22 cellular contexts compared by ENCODE assay signal in genomic region chr2:135641156-135642068, GRCh38.
"Had no signal": no experiment of that assay in that cellular context is flagged by ENCODE, and none has a peak within 500 bp of the region (broad histone marks: within the 10 kb centered on the region; RNA-seq: fewer than 3 reads in every experiment).

No MANE protein-coding gene starts in this region.

- H3K27ac ChIP-seq: epithelial cell of prostate, esophagus muscularis mucosa, gastrocnemius medialis, heart right ventricle, neutrophil, psoas muscle, sigmoid colon, skin epidermis, suprapubic skin, thyroid gland, uterus had no signal

- H3K27me3 Mint-ChIP-seq: dendritic cell treated with granulocyte-macrophage colony-stimulating factor and Interleukin-4, amounts not matched to agents 40 ng/mL and 50 ng/mL, for 4 days; effector memory CD8-positive, alpha-beta T cell; naive thymus-derived CD4-positive, alpha-beta T cell; type B pancreatic cell had no signal

- H3K36me3 ChIP-seq: uterus had no signal

- H3K4me1 ChIP-seq: esophagus muscularis mucosa, heart right ventricle, sigmoid colon, suprapubic skin, thyroid gland, uterus had no signal

- DNase-seq: effector memory CD8-positive, alpha-beta T cell; gastrocnemius medialis; heart right ventricle; hypothalamus; mammary epithelial cell; naive thymus-derived CD4-positive, alpha-beta T cell; psoas muscle; retina; sigmoid colon; stimulated activated CD4-positive, alpha-beta T cell treated with anti-CD3 and anti-CD28 coated beads, Interleukin-12 subunit alpha, Interleukin-12 subunit beta, amount 100 ng/mL, for 4 hours; stimulated activated naive CD8-positive, alpha-beta T cell treated with anti-CD3 and anti-CD28 coated beads, Interleukin-15, Interleukin-2, amounts not matched to agents 100 U/mL and 50 U/mL, for 24 hours; thyroid gland; uterus had no signal

- H3K27me3 ChIP-seq: esophagus muscularis mucosa, gastrocnemius medialis, heart right ventricle, neutrophil, sigmoid colon, suprapubic skin, thyroid gland, uterus had no signal

- H3K4me3 ChIP-seq: esophagus muscularis mucosa, gastrocnemius medialis, heart right ventricle, psoas muscle, sigmoid colon, skin epidermis, suprapubic skin, thyroid gland, uterus had no signal

- H3K9me3 ChIP-seq: esophagus muscularis mucosa, gastrocnemius medialis, heart right ventricle, neutrophil, psoas muscle, sigmoid colon, suprapubic skin, thyroid gland, uterus had no signal

- ATAC-seq: effector memory CD8-positive, alpha-beta T cell; gastrocnemius medialis; heart right ventricle; naive thymus-derived CD4-positive, alpha-beta T cell; psoas muscle; stimulated activated naive CD8-positive, alpha-beta T cell treated with anti-CD3 and anti-CD28 coated beads, Interleukin-15, Interleukin-2, amounts not matched to agents 100 U/mL and 50 U/mL, for 24 hours had no signal

- H3K27ac Mint-ChIP-seq: dendritic cell treated with granulocyte-macrophage colony-stimulating factor and Interleukin-4, amounts not matched to agents 40 ng/mL and 50 ng/mL, for 4 days; effector memory CD8-positive, alpha-beta T cell; naive thymus-derived CD4-positive, alpha-beta T cell; type B pancreatic cell had no signal

- FAIRE-seq: colon, islet of Langerhans had no signal

- H3K4me3 Mint-ChIP-seq: dendritic cell treated with granulocyte-macrophage colony-stimulating factor and Interleukin-4, amounts not matched to agents 40 ng/mL and 50 ng/mL, for 4 days; effector memory CD8-positive, alpha-beta T cell; naive thymus-derived CD4-positive, alpha-beta T cell; type B pancreatic cell had no signal
